Comparison of ENCODE assay signal across 1 cellular context in genomic region chr19:5680437-5681368, GRCh38.
A peak's percentile ranks its signal among the peaks of the same experiment; 100 is the strongest.
TF ChIP-seq lines count a peak whose summit lies in the region.

A gene with protein sequence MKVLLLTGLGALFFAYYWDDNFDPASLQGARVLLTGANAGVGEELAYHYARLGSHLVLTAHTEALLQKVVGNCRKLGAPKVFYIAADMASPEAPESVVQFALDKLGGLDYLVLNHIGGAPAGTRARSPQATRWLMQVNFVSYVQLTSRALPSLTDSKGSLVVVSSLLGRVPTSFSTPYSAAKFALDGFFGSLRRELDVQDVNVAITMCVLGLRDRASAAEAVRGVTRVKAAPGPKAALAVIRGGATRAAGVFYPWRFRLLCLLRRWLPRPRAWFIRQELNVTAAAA (plus strand): TSS chr19:5681027. CDS start chr19:5684833, 3,806 bp downstream.
TSS of gene MICOS13 (minus strand) at chr19:5680516. CDS start at chr19:5680486, 30 bp downstream.

TF ChIP-seq in HepG2, 621 proteins besides CTCF, POLR2A, EP300 and RAD21 (continued from another document and continues in another):
- TF ChIP-seq ZNF280D (CRISPR knock-in tag; IDR thresholded peaks at IDR 0.05) (no peak), ZBTB7A (CRISPR knock-in tag; IDR thresholded peaks at IDR 0.05) (no peak), ZNF232 (CRISPR knock-in tag; IDR thresholded peaks at IDR 0.05; ENCODE audit: borderline replicate concordance) (no peak), BCL6 (CRISPR knock-in tag; IDR thresholded peaks at IDR 0.05) (no peak; the same call in 1 of the 2 replicates), KDM4B (CRISPR knock-in tag; IDR thresholded peaks at IDR 0.05) (0 out of 2 replicates have a peak, but pooled peaks have one; percentile 5), RFXAP (CRISPR knock-in tag; IDR thresholded peaks at IDR 0.05; ENCODE audit: borderline replicate concordance) (0 out of 2 replicates have a peak, but pooled peaks have one; percentile 33), NR2F6 (IDR thresholded peaks at IDR 0.05) (no peak), NR2F6 (CRISPR knock-in tag; IDR thresholded peaks at IDR 0.05) (no peak), PRDM15 (CRISPR knock-in tag; IDR thresholded peaks at IDR 0.05) (no peak), KAT2B (IDR thresholded peaks at IDR 0.05; ENCODE audit: borderline replicate concordance, low read depth, low read length) (no peak), ZNF75D (CRISPR knock-in tag; IDR thresholded peaks at IDR 0.05; ENCODE audit: borderline replicate concordance) (no peak), ZFYVE20 (CRISPR knock-in tag; IDR thresholded peaks at IDR 0.05; ENCODE audit: borderline replicate concordance, low read depth) (no peak), ZNF260 (CRISPR knock-in tag; IDR thresholded peaks at IDR 0.05; ENCODE audit: borderline replicate concordance, low read depth) (no peak), ZC3H4 (CRISPR knock-in tag; IDR thresholded peaks at IDR 0.05; ENCODE audit: borderline replicate concordance) (no peak), HDAC2 (CRISPR knock-in tag; IDR thresholded peaks at IDR 0.05) (peak; percentile 59; the same call in 1 of the 2 replicates), HNRNPUL1 (IDR thresholded peaks at IDR 0.05; ENCODE audit: low read depth, low read length) (no peak), ESRRA (CRISPR knock-in tag; IDR thresholded peaks at IDR 0.05; ENCODE audit: low read depth) (peak; percentile 57; the same call in 1 of the 2 replicates), ZNF597 (CRISPR knock-in tag; IDR thresholded peaks at IDR 0.05) (peak; percentile 80; the same call in 1 of the 2 replicates), ZNF44 (CRISPR knock-in tag; IDR thresholded peaks at IDR 0.05) (0 out of 2 replicates have a peak, but pooled peaks have one; percentile 31), ZNF234 (CRISPR knock-in tag; conservative IDR thresholded peaks at IDR 0.05) (no peak), PAWR (CRISPR knock-in tag; IDR thresholded peaks at IDR 0.05; ENCODE audit: borderline replicate concordance) (no peak), NFYC (CRISPR knock-in tag; IDR thresholded peaks at IDR 0.05) (peak; percentile 37; the same call in 1 of the 2 replicates), MAX (IDR thresholded peaks at IDR 0.05) (peak; percentile 56; the same call in 1 of the 2 replicates), SIN3A (IDR thresholded peaks at IDR 0.05; ENCODE audit: borderline replicate concordance, low read depth, low read length) (peak; percentile 53; the same call in 1 of the 2 replicates), GFI1 (CRISPR knock-in tag; IDR thresholded peaks at IDR 0.05; ENCODE audit: borderline replicate concordance) (no peak), NRL (CRISPR knock-in tag; IDR thresholded peaks at IDR 0.05; ENCODE audit: borderline replicate concordance) (no peak), TP53 (CRISPR knock-in tag; conservative IDR thresholded peaks at IDR 0.05) (no peak), ZNF552 (CRISPR knock-in tag; IDR thresholded peaks at IDR 0.05; ENCODE audit: borderline replicate concordance) (peak; percentile 40; the same call in 1 of the 2 replicates), FOXO1 (CRISPR knock-in tag; IDR thresholded peaks at IDR 0.05) (no peak; the same call in 1 of the 2 replicates), ZNF451 (CRISPR knock-in tag; IDR thresholded peaks at IDR 0.05) (no peak; the same call in 1 of the 2 replicates), FOSL2 (CRISPR knock-in tag; IDR thresholded peaks at IDR 0.05) (peak; percentile 51), HINFP (CRISPR knock-in tag; IDR thresholded peaks at IDR 0.05; ENCODE audit: low read depth) (no peak; the same call in 1 of the 2 replicates), NCOA2 (CRISPR knock-in tag; IDR thresholded peaks at IDR 0.05) (no peak; the same call in 1 of the 2 replicates), HOXD1 (CRISPR knock-in tag; IDR thresholded peaks at IDR 0.05) (no peak; the same call in 1 of the 2 replicates), KLF16 (CRISPR knock-in tag; IDR thresholded peaks at IDR 0.05) (peak in 1 of 2 experiments; percentile 49; a peak in 2 of 4 replicates), TSC22D2 (CRISPR knock-in tag; IDR thresholded peaks at IDR 0.05; ENCODE audit: borderline replicate concordance) (no peak), MXD4 (CRISPR knock-in tag; IDR thresholded peaks at IDR 0.05) (peak; percentile 84), NPAS2 (CRISPR knock-in tag; IDR thresholded peaks at IDR 0.05; ENCODE audit: borderline replicate concordance) (no peak), MIER2 (CRISPR knock-in tag; IDR thresholded peaks at IDR 0.05) (no peak)
- TF ChIP-seq, protein P1, sequence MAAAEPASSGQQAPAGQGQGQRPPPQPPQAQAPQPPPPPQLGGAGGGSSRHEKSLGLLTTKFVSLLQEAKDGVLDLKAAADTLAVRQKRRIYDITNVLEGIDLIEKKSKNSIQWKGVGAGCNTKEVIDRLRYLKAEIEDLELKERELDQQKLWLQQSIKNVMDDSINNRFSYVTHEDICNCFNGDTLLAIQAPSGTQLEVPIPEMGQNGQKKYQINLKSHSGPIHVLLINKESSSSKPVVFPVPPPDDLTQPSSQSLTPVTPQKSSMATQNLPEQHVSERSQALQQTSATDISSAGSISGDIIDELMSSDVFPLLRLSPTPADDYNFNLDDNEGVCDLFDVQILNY (CRISPR knock-in tag; conservative IDR thresholded peaks at IDR 0.05) = no peak
- TF ChIP-seq, protein P2, sequence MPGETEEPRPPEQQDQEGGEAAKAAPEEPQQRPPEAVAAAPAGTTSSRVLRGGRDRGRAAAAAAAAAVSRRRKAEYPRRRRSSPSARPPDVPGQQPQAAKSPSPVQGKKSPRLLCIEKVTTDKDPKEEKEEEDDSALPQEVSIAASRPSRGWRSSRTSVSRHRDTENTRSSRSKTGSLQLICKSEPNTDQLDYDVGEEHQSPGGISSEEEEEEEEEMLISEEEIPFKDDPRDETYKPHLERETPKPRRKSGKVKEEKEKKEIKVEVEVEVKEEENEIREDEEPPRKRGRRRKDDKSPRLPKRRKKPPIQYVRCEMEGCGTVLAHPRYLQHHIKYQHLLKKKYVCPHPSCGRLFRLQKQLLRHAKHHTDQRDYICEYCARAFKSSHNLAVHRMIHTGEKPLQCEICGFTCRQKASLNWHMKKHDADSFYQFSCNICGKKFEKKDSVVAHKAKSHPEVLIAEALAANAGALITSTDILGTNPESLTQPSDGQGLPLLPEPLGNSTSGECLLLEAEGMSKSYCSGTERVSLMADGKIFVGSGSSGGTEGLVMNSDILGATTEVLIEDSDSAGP (CRISPR knock-in tag; IDR thresholded peaks at IDR 0.05; ENCODE audit: borderline replicate concordance) = peak; percentile 99
- TF ChIP-seq, protein P3, sequence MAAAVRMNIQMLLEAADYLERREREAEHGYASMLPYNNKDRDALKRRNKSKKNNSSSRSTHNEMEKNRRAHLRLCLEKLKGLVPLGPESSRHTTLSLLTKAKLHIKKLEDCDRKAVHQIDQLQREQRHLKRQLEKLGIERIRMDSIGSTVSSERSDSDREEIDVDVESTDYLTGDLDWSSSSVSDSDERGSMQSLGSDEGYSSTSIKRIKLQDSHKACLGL (CRISPR knock-in tag; IDR thresholded peaks at IDR 0.05) = peak; percentile 47; the same call in 1 of the 2 replicates
- TF ChIP-seq, protein P4, sequence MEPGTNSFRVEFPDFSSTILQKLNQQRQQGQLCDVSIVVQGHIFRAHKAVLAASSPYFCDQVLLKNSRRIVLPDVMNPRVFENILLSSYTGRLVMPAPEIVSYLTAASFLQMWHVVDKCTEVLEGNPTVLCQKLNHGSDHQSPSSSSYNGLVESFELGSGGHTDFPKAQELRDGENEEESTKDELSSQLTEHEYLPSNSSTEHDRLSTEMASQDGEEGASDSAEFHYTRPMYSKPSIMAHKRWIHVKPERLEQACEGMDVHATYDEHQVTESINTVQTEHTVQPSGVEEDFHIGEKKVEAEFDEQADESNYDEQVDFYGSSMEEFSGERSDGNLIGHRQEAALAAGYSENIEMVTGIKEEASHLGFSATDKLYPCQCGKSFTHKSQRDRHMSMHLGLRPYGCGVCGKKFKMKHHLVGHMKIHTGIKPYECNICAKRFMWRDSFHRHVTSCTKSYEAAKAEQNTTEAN (CRISPR knock-in tag; conservative IDR thresholded peaks at IDR 0.05) = no peak
- TF ChIP-seq, protein P5, sequence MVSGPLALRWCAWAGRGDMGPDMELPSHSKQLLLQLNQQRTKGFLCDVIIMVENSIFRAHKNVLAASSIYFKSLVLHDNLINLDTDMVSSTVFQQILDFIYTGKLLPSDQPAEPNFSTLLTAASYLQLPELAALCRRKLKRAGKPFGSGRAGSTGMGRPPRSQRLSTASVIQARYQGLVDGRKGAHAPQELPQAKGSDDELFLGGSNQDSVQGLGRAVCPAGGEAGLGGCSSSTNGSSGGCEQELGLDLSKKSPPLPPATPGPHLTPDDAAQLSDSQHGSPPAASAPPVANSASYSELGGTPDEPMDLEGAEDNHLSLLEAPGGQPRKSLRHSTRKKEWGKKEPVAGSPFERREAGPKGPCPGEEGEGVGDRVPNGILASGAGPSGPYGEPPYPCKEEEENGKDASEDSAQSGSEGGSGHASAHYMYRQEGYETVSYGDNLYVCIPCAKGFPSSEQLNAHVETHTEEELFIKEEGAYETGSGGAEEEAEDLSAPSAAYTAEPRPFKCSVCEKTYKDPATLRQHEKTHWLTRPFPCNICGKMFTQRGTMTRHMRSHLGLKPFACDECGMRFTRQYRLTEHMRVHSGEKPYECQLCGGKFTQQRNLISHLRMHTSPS (CRISPR knock-in tag; IDR thresholded peaks at IDR 0.05; ENCODE audit: low read depth) = peak; percentile 15; the same call in 1 of the 2 replicates
